ENCODE assay signal across 8 cellular contexts in the genomic region with DNA sequence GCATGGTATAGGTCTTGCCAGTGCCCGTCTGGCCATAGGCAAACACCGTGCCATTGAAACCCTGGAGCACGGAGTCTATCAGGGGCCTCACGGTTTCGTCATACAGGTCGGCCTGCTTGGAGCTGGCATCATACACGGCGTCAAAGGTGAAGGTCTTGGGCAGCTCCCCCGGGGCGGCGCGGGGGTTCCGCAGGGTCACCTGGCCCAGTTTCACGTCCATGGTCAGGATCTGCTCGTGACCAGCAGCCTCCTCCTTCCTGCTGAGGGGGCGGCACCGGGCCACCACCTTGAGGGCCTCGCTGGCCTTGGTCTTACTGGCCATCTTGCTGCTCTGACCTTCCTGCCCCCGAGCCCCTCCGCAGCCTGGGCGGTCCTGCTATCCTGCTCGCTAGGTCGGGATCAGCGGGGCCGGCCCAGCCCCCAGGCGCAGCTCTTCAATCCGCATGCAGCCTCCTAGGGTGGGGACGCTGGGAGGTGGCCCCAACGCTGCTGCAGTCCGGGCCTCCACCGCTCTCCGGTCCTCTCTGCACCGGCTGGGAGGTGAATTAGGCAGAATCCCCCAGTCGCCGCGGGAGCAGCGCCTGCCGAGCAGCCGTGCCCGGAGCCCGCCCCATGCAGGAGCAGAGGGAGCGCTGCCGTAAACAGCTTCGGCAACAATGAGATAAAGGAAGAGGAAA. TPM values are rescaled to one million over a fixed set of nuclear protein-coding genes. Genes with fewer than 3 reads are reported as not detected.
A peak's percentile ranks its signal among the peaks of the same experiment; 100 is the strongest.
DNase-seq lines count a peak whose midpoint lies in the region; TF ChIP-seq lines count a peak whose summit lies in the region.

No MANE protein-coding gene starts in this region.

- H2AFZ ChIP-seq in fibroblast of lung (ENCODE audit: low read length) (peak overlapping the region; percentile 64), neuron (ENCODE audit: low read depth, low read length) (peak overlapping the region; percentile 77)

- peak overlapping the region; percentile 77 for H3K4me3 ChIP-seq in HFF-Myc (replicated peaks; ENCODE audit: low read depth, low read length)
- peak overlapping the region; percentile 74 to 89 (median 78) for H3K4me3 ChIP-seq in fibroblast of lung (replicated peaks in 1 of 4; ENCODE audit: control extremely low read depth in 1 of 4, insufficient read depth in 1 of 4, low read depth in 3 of 4, low read length in 4 of 4)
- H3K4me3 ChIP-seq in neuron (ENCODE audit: low read length), result peak overlapping the region; percentile 62

- H3K36me3 Mint-ChIP-seq in T-helper 1 cell treated with Interleukin-12 subunit alpha and Interleukin-12 subunit beta and Interleukin-4 antibody, amounts not matched to agents 30 μg/mL and 1 μg/mL, for 36 hours (ENCODE audit: low read depth), result no peaks in the 10 kb centered on the region

- H3K9me3 ChIP-seq in fibroblast of lung (ENCODE audit: control insufficient read depth, insufficient read depth, low read depth, low read length), result no peaks in the 10 kb centered on the region
- peaks cover 2% of the 10 kb centered on the region for H3K9me3 ChIP-seq in neuron (ENCODE audit: low read length)

- H3K27me3 ChIP-seq in fibroblast of lung (ENCODE audit: control insufficient read depth, insufficient read depth, low read length) (no peaks in the 10 kb centered on the region), neuron (ENCODE audit: insufficient read depth, low read length) (no peaks in the 10 kb centered on the region)

- peak overlapping the region; percentile 88 for H3K4me3 Mint-ChIP-seq in T-helper 1 cell treated with Interleukin-12 subunit alpha and Interleukin-12 subunit beta and Interleukin-4 antibody, amounts not matched to agents 30 μg/mL and 1 μg/mL, for 36 hours

- peaks cover 8% of the 10 kb centered on the region for H3K4me1 Mint-ChIP-seq in T-helper 1 cell treated with Interleukin-12 subunit alpha and Interleukin-12 subunit beta and Interleukin-4 antibody, amounts not matched to agents 30 μg/mL and 1 μg/mL, for 36 hours (ENCODE audit: low read depth)

- no peaks in the 10 kb centered on the region for H3K9me3 Mint-ChIP-seq in T-helper 1 cell treated with Interleukin-12 subunit alpha and Interleukin-12 subunit beta and Interleukin-4 antibody, amounts not matched to agents 30 μg/mL and 1 μg/mL, for 36 hours

- peak overlapping the region; percentile 57 for H3K9ac ChIP-seq in fibroblast of lung (ENCODE audit: insufficient read depth, low read length)

- H3K4me1 ChIP-seq in fibroblast of lung (ENCODE audit: control insufficient read depth, extremely low read depth, insufficient read depth, low read length) (peaks cover 11% of the 10 kb centered on the region), neuron (ENCODE audit: insufficient read depth, low read length) (peaks cover 47% of the 10 kb centered on the region)

- TF ChIP-seq CTCF in HFF-Myc (IDR thresholded peaks at IDR 0.05; ENCODE audit: low read depth, low read length, missing control alignments) (no peak), fibroblast of lung (conservative IDR thresholded peaks at IDR 0.05 in 1 of 2, IDR thresholded peaks at IDR 0.05 in 1 of 2; ENCODE audit: low read depth in 1 of 2, low read length in 2 of 2) (no peak)

- no peaks in the 10 kb centered on the region for H4K20me1 ChIP-seq in fibroblast of lung (ENCODE audit: control insufficient read depth, extremely low read depth, insufficient read depth, low read length)

- peak overlapping the region; percentile 76 for H3K27ac Mint-ChIP-seq in T-helper 1 cell treated with Interleukin-12 subunit alpha and Interleukin-12 subunit beta and Interleukin-4 antibody, amounts not matched to agents 30 μg/mL and 1 μg/mL, for 36 hours

- H3K27me3 Mint-ChIP-seq in T-helper 1 cell treated with Interleukin-12 subunit alpha and Interleukin-12 subunit beta and Interleukin-4 antibody, amounts not matched to agents 30 μg/mL and 1 μg/mL, for 36 hours (ENCODE audit: low read depth), result no peaks in the 10 kb centered on the region

- H3K36me3 ChIP-seq in fibroblast of lung (ENCODE audit: control insufficient read depth, insufficient read depth, low read length) (no peaks in the 10 kb centered on the region), neuron (ENCODE audit: insufficient read depth, low read length) (peaks cover 5% of the 10 kb centered on the region)

- peak; percentile 58 for DNase-seq in DMS53 (lab: John Stamatoyannopoulos, UW)
- DNase-seq in DMS53 treated with DMSO at 0.1 percent for 48 hours (lab: John Stamatoyannopoulos, UW; ENCODE audit: unreplicated experiment), result no peak
- DNase-seq in HFF-Myc (ENCODE audit: extremely low read depth, low read depth), result no peak
- peak; percentile 15 to 21 for DNase-seq in fibroblast of lung (ENCODE audit: low read depth in 2 of 2)
- DNase-seq in NCI-H1930 (lab: John Stamatoyannopoulos, UW), result no peak
- DNase-seq in NCI-H2029 (lab: John Stamatoyannopoulos, UW), result no peak

- H3K79me2 ChIP-seq in fibroblast of lung (ENCODE audit: control insufficient read depth, insufficient read depth, low read length), result no peaks in the 10 kb centered on the region

- H3K27ac ChIP-seq in fibroblast of lung (ENCODE audit: insufficient read depth, low read length), result peak overlapping the region; percentile 18

- H3K4me2 ChIP-seq in fibroblast of lung (ENCODE audit: extremely low read depth, insufficient read depth, low read length), result peak overlapping the region; percentile 91

RNA-seq across cellular contexts. Expression of a gene that starts 0.6 kb away (rescaled TPM):
- total RNA-seq in fibroblast of lung, result 9.0 and 13.0 TPM in 2 replicates
- polyA plus RNA-seq in fibroblast of lung, result 8.3 and 9.7 TPM in 2 replicates
- 14.6 and 21.1 TPM in 2 replicates for polyA plus RNA-seq in fibroblast of lung (2012)
- polyA minus RNA-seq in fibroblast of lung (ENCODE audit: low replicate concordance), result 19.3 and 20.0 TPM in 2 replicates

RNA-seq across cellular contexts. Expression of a gene that starts 52.1 kb away (rescaled TPM):
- 94.1 and 105 TPM in 2 replicates for total RNA-seq in fibroblast of lung
- polyA plus RNA-seq in fibroblast of lung, result 253 and 255 TPM in 2 replicates
- 126 and 137 TPM in 2 replicates for polyA plus RNA-seq in fibroblast of lung (2012)
- 9.9 and 10.5 TPM in 2 replicates for polyA minus RNA-seq in fibroblast of lung (ENCODE audit: low replicate concordance)

Comparison
In these comparisons a context has a peak if more than half of its experiments do, and no peak if none do; other contexts are left out.
1. DNase-seq: peak in DMS53 (single experiment) and fibroblast of lung (2 of 2); none in DMS53 treated with DMSO at 0.1 percent for 48 hours (single experiment), HFF-Myc (single experiment), NCI-H1930 (0 of 2) and NCI-H2029 (single experiment).
2. Peak in every context shown above with its lines, with median percentiles within 50 percentile points of each other: H3K4me3 ChIP-seq.